1 cellular context compared by ENCODE assay signal in the genomic region with DNA sequence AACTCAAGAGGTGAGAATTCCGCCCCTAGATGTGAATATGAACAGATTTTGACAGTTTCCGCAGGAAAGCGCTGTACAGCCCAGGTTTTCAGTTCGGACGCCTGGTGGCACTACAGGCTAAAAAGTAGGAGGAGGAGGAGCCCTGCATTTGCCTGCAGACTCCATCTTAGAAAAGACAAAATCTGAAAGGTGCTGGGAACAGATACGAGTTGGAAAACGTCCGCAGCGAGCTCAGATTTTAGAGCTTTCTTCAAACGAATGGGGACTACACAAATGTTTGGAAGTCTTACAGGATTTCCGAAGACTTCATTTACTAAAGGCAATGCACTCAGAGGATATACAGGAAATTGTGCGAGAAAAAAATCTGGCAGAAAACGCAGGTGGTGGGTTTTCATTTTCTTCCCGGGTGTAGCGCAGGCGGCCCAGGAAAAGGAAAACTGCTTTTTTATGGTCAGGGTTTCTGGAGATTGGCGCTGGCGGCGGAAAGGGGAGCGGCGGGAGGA.
TF ChIP-seq lines count a peak whose summit lies in the region.

No MANE protein-coding gene starts in this region.

TF ChIP-seq in HCT116, 20 proteins besides CTCF, POLR2A, EP300 and RAD21:
- no peak for TF ChIP-seq YY1 (IDR thresholded peaks at IDR 0.05; ENCODE audit: extremely low read depth, insufficient replicate concordance, low read depth, low read length)
- TF ChIP-seq TCF7L2 (IDR thresholded peaks at IDR 0.05; ENCODE audit: borderline replicate concordance, extremely low read depth, insufficient read depth, insufficient read length) = no peak
- TF ChIP-seq MAX (IDR thresholded peaks at IDR 0.05) = no peak
- TF ChIP-seq ZBTB33 (IDR thresholded peaks at IDR 0.05; ENCODE audit: extremely low read depth, insufficient replicate concordance, low read length) = no peak
- TF ChIP-seq SRF (IDR thresholded peaks at IDR 0.05; ENCODE audit: low read depth) = no peak
- TF ChIP-seq REST (IDR thresholded peaks at IDR 0.05; ENCODE audit: low read depth) = no peak
- TF ChIP-seq EZH2 (IDR thresholded peaks at IDR 0.05) = no peak
- TF ChIP-seq, protein P1, sequence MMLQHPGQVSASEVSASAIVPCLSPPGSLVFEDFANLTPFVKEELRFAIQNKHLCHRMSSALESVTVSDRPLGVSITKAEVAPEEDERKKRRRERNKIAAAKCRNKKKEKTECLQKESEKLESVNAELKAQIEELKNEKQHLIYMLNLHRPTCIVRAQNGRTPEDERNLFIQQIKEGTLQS (IDR thresholded peaks at IDR 0.05) = no peak
- TF ChIP-seq ZNF274 (IDR thresholded peaks at IDR 0.05; ENCODE audit: low read depth, low read length) = no peak
